8 cellular contexts compared by ENCODE assay signal in the genomic region with DNA sequence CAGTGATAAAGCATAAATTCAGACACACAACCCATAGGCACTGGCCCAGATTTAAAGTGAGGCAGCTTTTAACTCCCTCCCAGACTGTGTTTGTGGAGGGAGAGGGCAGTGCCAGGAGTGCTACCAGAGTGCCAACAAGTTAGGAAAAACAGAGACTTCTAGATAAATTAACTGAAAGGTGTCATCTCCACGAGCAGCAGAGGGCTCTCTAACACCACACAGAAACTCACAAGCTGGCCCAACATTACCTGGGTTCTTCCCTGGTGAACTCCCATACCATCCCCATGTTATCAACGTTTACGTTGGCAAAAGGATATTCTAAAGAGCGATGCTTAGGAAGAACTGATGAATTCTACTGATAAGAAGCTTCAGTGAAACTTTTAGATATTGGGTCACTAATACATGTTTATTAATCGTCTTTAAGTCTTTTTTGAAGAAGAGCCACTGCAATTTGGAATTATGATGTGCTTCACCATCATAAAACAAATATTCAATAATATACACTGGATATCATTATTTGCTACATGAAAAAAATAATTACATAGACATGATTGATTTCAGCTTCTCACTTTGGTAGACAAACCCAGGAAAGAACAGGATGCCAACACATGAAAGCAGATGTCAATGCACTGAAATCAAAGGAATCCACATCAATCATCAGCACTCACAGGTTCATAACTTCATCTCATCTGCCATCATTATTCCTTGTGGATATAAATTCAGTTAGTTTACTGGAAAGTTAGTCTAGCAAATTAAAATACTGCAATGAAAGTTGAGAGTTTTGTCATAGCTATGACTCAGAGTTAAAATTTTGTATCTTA.
A peak's percentile ranks its signal among the peaks of the same experiment; 100 is the strongest.
DNase-seq lines count a peak whose midpoint lies in the region; ATAC-seq and TF ChIP-seq lines count a peak whose summit lies in the region.

No MANE protein-coding gene starts in this region.

- H3K4me1 Mint-ChIP-seq in CD4-positive, alpha-beta T cell (ENCODE audit: low read depth), result peaks cover 51% of the 10 kb centered on the region
- H3K4me1 Mint-ChIP-seq in GM23338 (peaks cover 41% of the 10 kb centered on the region), nephron progenitor cell (peaks cover 59% of the 10 kb centered on the region)

- no peaks in the 10 kb centered on the region for H3K9me2 ChIP-seq in GM23338 (ENCODE audit: insufficient read depth)

- POLR2A ChIA-PET in CD4-positive, alpha-beta T cell (lab: Charles Lee), result interaction anchor here (0.6 to 3.2 kb wide), 5 partner anchors 9 to 668 kb away, joined by 3 to 14 read pairs (median 3); a partner anchor contains a TSS

- H3K79me2 ChIP-seq in GM23338 (replicated peaks; ENCODE audit: insufficient read depth), result no peaks in the 10 kb centered on the region; the same call in 1 of the 2 replicates

- no peaks in the 10 kb centered on the region for H4K20me1 ChIP-seq in GM23338 (replicated peaks; ENCODE audit: insufficient read depth)

- intact Hi-C loops in CD4-positive, alpha-beta T cell (cut with DNase I, micrococcal nuclease), result loop anchor here (1.0 to 10.0 kb wide), 3 partner anchors 205 to 616 kb away; no protein-coding TSS in a partner anchor
- intact Hi-C loops in esophagus muscularis mucosa (cut with DNase I), result loop anchor here (2.0 kb wide), 1 partner anchor 206 kb away; no protein-coding TSS in a partner anchor
- intact Hi-C loops in vagina (cut with DNase I), result loop anchor here (5.0 kb wide), 1 partner anchor 203 kb away; no protein-coding TSS in a partner anchor

- peak; percentile 22 to 55 (median 36) for DNase-seq in CD4-positive, alpha-beta T cell
- DNase-seq in GM23338 (ENCODE audit: low spot score), result peak; percentile 76
- DNase-seq in NCI-H345 (lab: John Stamatoyannopoulos, UW), result peak; percentile 55
- peak; percentile 26 to 46 for DNase-seq in activated CD4-positive, alpha-beta T cell treated with anti-CD3 and anti-CD28 coated beads, Interleukin-2, amount 50 U/mL, for 48 hours
- DNase-seq in esophagus muscularis mucosa (ENCODE audit: extremely low spot score), result no peak
- peak; percentile 12 for DNase-seq in nephron progenitor cell
- DNase-seq in vagina (ENCODE audit: extremely low spot score in 2 of 2), result no peak

- TF ChIP-seq EP300 in esophagus muscularis mucosa (IDR thresholded peaks at IDR 0.05), result no peak

- no peaks in the 10 kb centered on the region for H3K9me3 Mint-ChIP-seq in CD4-positive, alpha-beta T cell
- H3K9me3 Mint-ChIP-seq in GM23338 (no peaks in the 10 kb centered on the region), nephron progenitor cell (no peaks in the 10 kb centered on the region)

- H3K4me1 ChIP-seq in GM23338 (ENCODE audit: insufficient read depth) (peaks cover 32% of the 10 kb centered on the region), esophagus muscularis mucosa (peaks cover 23 to 53% (median 50%) of the 10 kb centered on the region in 4 donors), vagina (peaks cover 47% of the 10 kb centered on the region)

- no peak overlapping the region for H3K27ac ChIP-seq in CD4-positive, alpha-beta T cell (ENCODE audit: low read depth, low read length)
- no peak overlapping the region for H3K27ac ChIP-seq in GM23338 (ENCODE audit: low read depth)
- peak overlapping the region in 3 of 4 donors; percentile 85 to 87 (median 87) for H3K27ac ChIP-seq in esophagus muscularis mucosa (replicated peaks in 1 of 4)
- peak overlapping the region; percentile 59 for H3K27ac ChIP-seq in vagina

- H3K4me3 ChIP-seq in GM23338 (no peak overlapping the region), esophagus muscularis mucosa (no peak overlapping the region), vagina (no peak overlapping the region)

- CTCF ChIA-PET in CD4-positive, alpha-beta T cell (lab: Charles Lee), result interaction anchor here (0.5 to 7.8 kb wide), 22 partner anchors 10 to 407 kb away, joined by 3 to 111 read pairs (median 4); no protein-coding TSS in a partner anchor

- peak overlapping the region; percentile 50 for H3K27ac Mint-ChIP-seq in CD4-positive, alpha-beta T cell
- H3K27ac Mint-ChIP-seq in GM23338 (no peak overlapping the region), nephron progenitor cell (no peak overlapping the region)

- H3K36me3 Mint-ChIP-seq in CD4-positive, alpha-beta T cell (ENCODE audit: low read depth), result peaks cover 6% of the 10 kb centered on the region
- H3K36me3 Mint-ChIP-seq in GM23338 (ENCODE audit: low read depth), result no peaks in the 10 kb centered on the region
- H3K36me3 Mint-ChIP-seq in nephron progenitor cell (ENCODE audit: low read depth), result no peaks in the 10 kb centered on the region

- ATAC-seq in CD4-positive, alpha-beta T cell (ENCODE audit: poor library complexity), result peak; percentile 12
- ATAC-seq in GM23338 (peak; percentile 49), GM18519 (IDR thresholded peaks at IDR 0.05; ENCODE audit: low FRiP score, unreplicated experiment) (no peak)

- H3K4me3 Mint-ChIP-seq in CD4-positive, alpha-beta T cell, result peak overlapping the region; percentile 21
- no peak overlapping the region for H3K4me3 Mint-ChIP-seq in GM23338
- H3K4me3 Mint-ChIP-seq in nephron progenitor cell, result peak overlapping the region; percentile 21

- no peak for TF ChIP-seq POLR2A in esophagus muscularis mucosa (IDR thresholded peaks at IDR 0.05; ENCODE audit: low read depth)
- TF ChIP-seq POLR2A in vagina (IDR thresholded peaks at IDR 0.05), result no peak

- no peaks in the 10 kb centered on the region for H3K27me3 ChIP-seq in CD4-positive, alpha-beta T cell (ENCODE audit: control insufficient read depth, insufficient read depth, low read length)
- H3K27me3 ChIP-seq in GM23338 (ENCODE audit: insufficient read depth), result no peaks in the 10 kb centered on the region
- no peaks in the 10 kb centered on the region for H3K27me3 ChIP-seq in esophagus muscularis mucosa
- no peaks in the 10 kb centered on the region for H3K27me3 ChIP-seq in vagina

- no peaks in the 10 kb centered on the region for H3K9me3 ChIP-seq in CD4-positive, alpha-beta T cell (ENCODE audit: control insufficient read depth, low read length)
- H3K9me3 ChIP-seq in esophagus muscularis mucosa (no peaks in the 10 kb centered on the region), vagina (no peaks in the 10 kb centered on the region)

- H2AFZ ChIP-seq in GM23338, result no peak overlapping the region

- no peaks in the 10 kb centered on the region for H3F3A ChIP-seq in GM23338 (replicated peaks; ENCODE audit: low read depth)

- 40% methylated on average over 5 of the region's 5 CpGs for WGBS in esophagus muscularis mucosa

- H3K4me2 ChIP-seq in GM23338, result no peak overlapping the region

- no peaks in the 10 kb centered on the region for H3K36me3 ChIP-seq in GM23338 (ENCODE audit: insufficient read depth)
- no peaks in the 10 kb centered on the region for H3K36me3 ChIP-seq in esophagus muscularis mucosa
- no peaks in the 10 kb centered on the region for H3K36me3 ChIP-seq in vagina

- no peaks in the 10 kb centered on the region for H3K27me3 Mint-ChIP-seq in CD4-positive, alpha-beta T cell
- peaks cover 2% of the 10 kb centered on the region for H3K27me3 Mint-ChIP-seq in GM23338 (ENCODE audit: insufficient read depth, low read depth, poor library complexity)
- H3K27me3 Mint-ChIP-seq in nephron progenitor cell (ENCODE audit: low read depth, poor library complexity), result no peaks in the 10 kb centered on the region

- peak; percentile 84 for TF ChIP-seq CTCF in CD4-positive, alpha-beta T cell (IDR thresholded peaks at IDR 0.05)
- TF ChIP-seq CTCF in GM23338 (conservative IDR thresholded peaks at IDR 0.05; ENCODE audit: low read depth in 2 of 2), result peak; percentile 77 to 91
- TF ChIP-seq CTCF in esophagus muscularis mucosa (IDR thresholded peaks at IDR 0.05), result peak; percentile 61 to 65 (median 62)
- TF ChIP-seq CTCF in nephron progenitor cell (IDR thresholded peaks at IDR 0.05), result peak; percentile 28
- TF ChIP-seq CTCF in vagina (IDR thresholded peaks at IDR 0.05), result peak; percentile 19 to 62 (median 50)

TF ChIP-seq in GM23338, 12 proteins besides CTCF, POLR2A, EP300 and RAD21 (continues in another document):
- TF ChIP-seq JUNB (IDR thresholded peaks at IDR 0.05; ENCODE audit: unreplicated experiment), result no peak
- no peak for TF ChIP-seq STAT1 (IDR thresholded peaks at IDR 0.05; ENCODE audit: unreplicated experiment)
- TF ChIP-seq ZNF331 (CRISPR knock-in tag; IDR thresholded peaks at IDR 0.05; ENCODE audit: low read depth), result no peak
- no peak for TF ChIP-seq NANOG (IDR thresholded peaks at IDR 0.05; ENCODE audit: borderline replicate concordance)
- TF ChIP-seq ZNF114 (CRISPR knock-in tag; IDR thresholded peaks at IDR 0.05), result no peak
- no peak for TF ChIP-seq CREB1 (CRISPR knock-in tag; IDR thresholded peaks at IDR 0.05; ENCODE audit: low read depth)
- TF ChIP-seq, protein P1, sequence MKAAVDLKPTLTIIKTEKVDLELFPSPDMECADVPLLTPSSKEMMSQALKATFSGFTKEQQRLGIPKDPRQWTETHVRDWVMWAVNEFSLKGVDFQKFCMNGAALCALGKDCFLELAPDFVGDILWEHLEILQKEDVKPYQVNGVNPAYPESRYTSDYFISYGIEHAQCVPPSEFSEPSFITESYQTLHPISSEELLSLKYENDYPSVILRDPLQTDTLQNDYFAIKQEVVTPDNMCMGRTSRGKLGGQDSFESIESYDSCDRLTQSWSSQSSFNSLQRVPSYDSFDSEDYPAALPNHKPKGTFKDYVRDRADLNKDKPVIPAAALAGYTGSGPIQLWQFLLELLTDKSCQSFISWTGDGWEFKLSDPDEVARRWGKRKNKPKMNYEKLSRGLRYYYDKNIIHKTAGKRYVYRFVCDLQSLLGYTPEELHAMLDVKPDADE (IDR thresholded peaks at IDR 0.05), result no peak
- TF ChIP-seq EZH2phosphoT487 (IDR thresholded peaks at IDR 0.05; ENCODE audit: unreplicated experiment), result no peak

Comparison
In these comparisons a context has a peak if more than half of its experiments do, and no peak if none do; other contexts are left out.
1. DNase-seq: peak in CD4-positive, alpha-beta T cell (10 of 10), GM23338 (single experiment), NCI-H345 (single experiment), activated CD4-positive, alpha-beta T cell treated with anti-CD3 and anti-CD28 coated beads, Interleukin-2, amount 50 U/mL, for 48 hours (2 of 2) and nephron progenitor cell (single experiment); none in esophagus muscularis mucosa (single experiment) and vagina (0 of 2).
2. H3K27ac ChIP-seq: peak in esophagus muscularis mucosa (3 of 4) and vagina (single experiment); none in CD4-positive, alpha-beta T cell (single experiment) and GM23338 (single experiment).
3. CTCF ChIP-seq: peak in every context shown above with its lines; median percentile 84 in CD4-positive, alpha-beta T cell; 84 in GM23338; 62 in esophagus muscularis mucosa; 50 in vagina; 28 in nephron progenitor cell.